8 cellular contexts compared by ENCODE assay signal in the genomic region with DNA sequence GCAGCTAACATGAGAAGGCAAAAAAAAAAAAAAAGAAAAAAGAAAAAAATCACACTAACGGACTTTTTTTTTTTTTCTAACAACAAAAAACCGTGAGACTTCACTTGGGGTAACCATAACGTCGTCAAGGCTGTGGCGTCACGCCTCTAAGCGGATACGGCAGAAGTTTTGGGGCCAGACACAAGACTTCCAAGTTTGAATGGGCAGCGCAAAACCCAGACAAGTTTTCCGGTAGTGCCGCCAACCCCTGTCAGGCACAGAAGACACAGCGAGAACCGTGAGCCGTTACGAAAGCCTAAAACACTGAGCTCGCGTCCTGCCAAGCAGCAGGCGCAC. TPM values are rescaled to one million over a fixed set of nuclear protein-coding genes. Genes with fewer than 3 reads are reported as not detected.
DNase-seq lines count a peak whose midpoint lies in the region; ATAC-seq, FAIRE-seq and TF ChIP-seq lines count a peak whose summit lies in the region.

No MANE protein-coding gene starts in this region.

- no peak for TF ChIP-seq POLR2A in A549 (IDR thresholded peaks at IDR 0.05; ENCODE audit: low read length)

- TF ChIP-seq EP300 in A549 (IDR thresholded peaks at IDR 0.05) = no peak

- POLR2A ChIA-PET in A549 (lab: Yijun Ruan, JAX) = interaction anchor here (0.6 kb wide), 1 partner anchor 202 kb away, joined by 3 read pairs; no protein-coding TSS in a partner anchor

- H3K4me2 ChIP-seq in A549 = peak overlapping the region; percentile 67

- WGBS in A549 (ENCODE audit: missing lambda C conversion rate) = under 1% methylated on average over 9 of the region's 18 CpGs
- WGBS in adipose tissue, 3 donors = 0 to 1% (median 0%) methylated on average over 18 of the region's 18 CpGs

- DNase-seq in A549 (ENCODE audit: low read depth in 1 of 2, low spot score in 1 of 2) (peak in 1 of 2 experiments; percentile 39), kidney epithelial cell (ENCODE audit: low read depth) (no peak), thoracic aorta (ENCODE audit: low spot score) (no peak), C1 segment of cervical spinal cord (lab: John Stamatoyannopoulos, UW) (no peak), DMS153 (lab: John Stamatoyannopoulos, UW) (no peak)

- H3K27ac ChIP-seq in A549 = peak overlapping the region; percentile 90 to 98
- H3K27ac ChIP-seq in adipose tissue (ENCODE audit: low read depth, low read length) = peak overlapping the region; percentile 89
- peak overlapping the region; percentile 98 for H3K27ac ChIP-seq in thoracic aorta

- ATAC-seq in A549 = peak; percentile 59 to 71
- peak; percentile 48 for ATAC-seq in GM19395 (IDR thresholded peaks at IDR 0.05; ENCODE audit: unreplicated experiment)
- ATAC-seq in HG03469 (IDR thresholded peaks at IDR 0.05; ENCODE audit: unreplicated experiment) = peak; percentile 27
- ATAC-seq in thoracic aorta (ENCODE audit: insufficient number of reproducible peaks, low FRiP score, low read depth) = peak; percentile 32

- TF ChIP-seq CTCF in A549 (IDR thresholded peaks at IDR 0.05) = no peak
- TF ChIP-seq CTCF in kidney epithelial cell (IDR thresholded peaks at IDR 0.05; ENCODE audit: insufficient read depth, low read length, poor library complexity, severe bottlenecking) = no peak
- no peak for TF ChIP-seq CTCF in thoracic aorta (IDR thresholded peaks at IDR 0.05)

- FAIRE-seq in A549 (lab: Jason Lieb, UNC) = no peak

- H3K27me3 ChIP-seq in kidney epithelial cell (ENCODE audit: control insufficient read depth, insufficient read depth, low read length) (no peaks in the 10 kb centered on the region), thoracic aorta (replicated peaks; ENCODE audit: insufficient read depth) (no peaks in the 10 kb centered on the region)

- no peaks in the 10 kb centered on the region for H3K36me3 ChIP-seq in kidney epithelial cell (ENCODE audit: control insufficient read depth, insufficient read depth, low read length)
- H3K36me3 ChIP-seq in thoracic aorta = peaks cover 3% of the 10 kb centered on the region

- H3K4me1 ChIP-seq in A549 (peaks cover 25% of the 10 kb centered on the region), thoracic aorta (ENCODE audit: control insufficient read depth in 1 of 2, low read depth in 2 of 2) (peaks cover 13 to 32% of the 10 kb centered on the region in 2 donors)

- CTCF ChIA-PET in A549 (lab: Yijun Ruan, JAX) = interaction anchor here (1.1 to 2.1 kb wide), 2 partner anchors 9 to 19 kb away, joined by 3 to 6 read pairs; no protein-coding TSS in a partner anchor

- H3K9me3 ChIP-seq in A549 (no peaks in the 10 kb centered on the region), thoracic aorta (no peaks in the 10 kb centered on the region)

- peak overlapping the region; percentile 97 for H3K4me3 ChIP-seq in A549
- peak overlapping the region; percentile 93 for H3K4me3 ChIP-seq in kidney epithelial cell (ENCODE audit: low read depth, low read length)
- peak overlapping the region; percentile 95 for H3K4me3 ChIP-seq in thoracic aorta

- TF ChIP-seq RAD21 in A549 (conservative IDR thresholded peaks at IDR 0.05 in 1 of 2, IDR thresholded peaks at IDR 0.05 in 1 of 2) = no peak

TF ChIP-seq in A549, 52 proteins besides CTCF, POLR2A, EP300 and RAD21:
- TF ChIP-seq, protein P1, sequence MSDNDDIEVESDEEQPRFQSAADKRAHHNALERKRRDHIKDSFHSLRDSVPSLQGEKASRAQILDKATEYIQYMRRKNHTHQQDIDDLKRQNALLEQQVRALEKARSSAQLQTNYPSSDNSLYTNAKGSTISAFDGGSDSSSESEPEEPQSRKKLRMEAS (IDR thresholded peaks at IDR 0.05) = 0 out of 2 replicates have a peak, but pooled peaks have one; percentile 6
- TF ChIP-seq NFE2L2 (conservative IDR thresholded peaks at IDR 0.05; ENCODE audit: low read length) (no peak), E2F6 (IDR thresholded peaks at IDR 0.05; ENCODE audit: borderline replicate concordance, low read depth) (no peak), EHMT2 (IDR thresholded peaks at IDR 0.05; ENCODE audit: low read depth) (no peak)
- TF ChIP-seq, protein P2, sequence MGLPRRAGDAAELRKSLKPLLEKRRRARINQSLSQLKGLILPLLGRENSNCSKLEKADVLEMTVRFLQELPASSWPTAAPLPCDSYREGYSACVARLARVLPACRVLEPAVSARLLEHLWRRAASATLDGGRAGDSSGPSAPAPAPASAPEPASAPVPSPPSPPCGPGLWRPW (IDR thresholded peaks at IDR 0.05) = no peak
TF ChIP-seq in A549: peak in this region for 1.

RNA-seq across cellular contexts. Expression of gene SMARCA5, which starts 0.6 kb away (rescaled TPM):
- 19.2 and 22.2 TPM in 2 replicates for polyA plus RNA-seq in A549 (2011; rRNA removed)
- 5.5 and 5.7 TPM in 2 replicates for polyA plus RNA-seq in A549 (2012; cell fraction: cytosol; rRNA removed)
- 6.6 and 7.0 TPM in 2 replicates for polyA plus RNA-seq in A549 (2012; cell fraction: nucleus; rRNA removed)
- polyA plus RNA-seq in A549 (2017; fragmentation: RNase III; extraction: RNeasy Plus Mini Kit Qiagen cat#74134 plus additional on column Dnase treatment) = 30.2 to 35.1 TPM (median 33.4 TPM) in 3 replicates
- polyA minus RNA-seq in A549 (2011; rRNA and poly(A)+ RNA removed) = 13.3 and 13.9 TPM in 2 replicates
- polyA plus RNA-seq in adipose tissue = 10 to 100 TPM; 10.6 to 16.0 (median 14.0) TPM
- 46.9 and 55.0 TPM in 2 replicates for total RNA-seq in kidney epithelial cell
- total RNA-seq in thoracic aorta = 10 to 100 TPM; 19.2 to 75.8 TPM
